ENCODE assay signal across 8 cellular contexts in the genomic region with DNA sequence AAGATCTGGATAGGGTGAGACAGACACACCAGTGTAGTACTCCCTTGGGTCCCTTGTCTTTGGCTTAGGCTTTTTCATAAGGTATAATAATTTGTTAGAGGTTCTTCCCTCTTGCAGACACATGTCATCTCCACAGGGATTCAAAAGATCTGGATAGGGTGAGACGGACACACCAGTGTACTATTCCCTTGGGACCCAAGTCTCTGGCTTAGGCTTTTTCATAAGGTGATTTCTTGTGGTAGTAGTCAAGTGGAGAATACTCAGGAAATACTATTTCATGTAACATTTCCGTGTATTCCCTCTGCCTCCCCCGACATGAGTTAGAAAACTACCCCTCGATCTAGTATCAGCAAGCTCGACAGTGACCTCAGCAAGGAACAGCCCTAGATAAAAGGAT. TPM values are rescaled to one million over a fixed set of nuclear protein-coding genes. Genes with fewer than 3 reads are reported as not detected.
A peak's percentile ranks its signal among the peaks of the same experiment; 100 is the strongest.
DNase-seq lines count a peak whose midpoint lies in the region; ATAC-seq and TF ChIP-seq lines count a peak whose summit lies in the region.

No MANE protein-coding gene starts in this region.

- POLR2A ChIA-PET in activated CD8-positive, alpha-beta T cell treated with anti-CD3 and anti-CD28 coated beads for 36 hours (lab: Charles Lee) = interaction anchor here (0.8 to 3.9 kb wide), 7 partner anchors 10 to 355 kb away, joined by 3 to 29 read pairs (median 6); partner anchors contain the start of gene MGA

- CTCF ChIA-PET in activated CD8-positive, alpha-beta T cell treated with anti-CD3 and anti-CD28 coated beads for 36 hours (lab: Charles Lee) = interaction anchor here (0.8 to 11.0 kb wide), 42 partner anchors 8 to 542 kb away, joined by 3 to 337 read pairs (median 6); partner anchors contain the start of genes CHP1, EHD4, ITPKA and JMJD7

- H3K4me3 Mint-ChIP-seq in T-helper 1 cell treated with Interleukin-12 subunit alpha and Interleukin-12 subunit beta and Interleukin-4 antibody, amounts not matched to agents 30 μg/mL and 1 μg/mL, for 36 hours = peak overlapping the region; percentile 94
- peak overlapping the region; percentile 91 for H3K4me3 Mint-ChIP-seq in activated CD8-positive, alpha-beta T cell treated with anti-CD3 and anti-CD28 coated beads for 36 hours
- H3K4me3 Mint-ChIP-seq in immature natural killer cell = peak overlapping the region; percentile 92 to 97 (median 95)

- no peaks in the 10 kb centered on the region for H3K9me3 Mint-ChIP-seq in T-helper 1 cell treated with Interleukin-12 subunit alpha and Interleukin-12 subunit beta and Interleukin-4 antibody, amounts not matched to agents 30 μg/mL and 1 μg/mL, for 36 hours
- no peaks in the 10 kb centered on the region for H3K9me3 Mint-ChIP-seq in activated CD8-positive, alpha-beta T cell treated with anti-CD3 and anti-CD28 coated beads for 36 hours
- no peaks in the 10 kb centered on the region for H3K9me3 Mint-ChIP-seq in immature natural killer cell

- H3K27ac ChIP-seq in temporal lobe (ENCODE audit: low read depth, low read length) = peak overlapping the region; percentile 51

- H3K27me3 Mint-ChIP-seq in T-helper 1 cell treated with Interleukin-12 subunit alpha and Interleukin-12 subunit beta and Interleukin-4 antibody, amounts not matched to agents 30 μg/mL and 1 μg/mL, for 36 hours (ENCODE audit: low read depth) = no peaks in the 10 kb centered on the region
- H3K27me3 Mint-ChIP-seq in activated CD8-positive, alpha-beta T cell treated with anti-CD3 and anti-CD28 coated beads for 36 hours = no peaks in the 10 kb centered on the region
- peaks cover 4 to 12% (median 5%) of the 10 kb centered on the region in 3 donors for H3K27me3 Mint-ChIP-seq in immature natural killer cell (ENCODE audit: low read depth in 3 of 3)

- DNase-seq in T-helper 1 cell (no peak), immature natural killer cell (no peak), NCI-H1092 treated with DMSO at 0.1 percent for 48 hours (lab: John Stamatoyannopoulos, UW) (no peak)
- DNase-seq in activated CD8-positive, alpha-beta T cell treated with anti-CD3 and anti-CD28 coated beads for 36 hours = no peak
- no peak for DNase-seq in activated CD4-positive, CD25-positive, alpha-beta regulatory T cell (lab: John Stamatoyannopoulos, UW)

- peaks cover 45% of the 10 kb centered on the region for H3K4me1 Mint-ChIP-seq in T-helper 1 cell treated with Interleukin-12 subunit alpha and Interleukin-12 subunit beta and Interleukin-4 antibody, amounts not matched to agents 30 μg/mL and 1 μg/mL, for 36 hours (ENCODE audit: low read depth)
- peaks cover 48% of the 10 kb centered on the region for H3K4me1 Mint-ChIP-seq in activated CD8-positive, alpha-beta T cell treated with anti-CD3 and anti-CD28 coated beads for 36 hours (ENCODE audit: low read depth)
- H3K4me1 Mint-ChIP-seq in immature natural killer cell = peaks cover 50 to 59% of the 10 kb centered on the region in 2 donors

- no peak for ATAC-seq in activated CD8-positive, alpha-beta T cell treated with anti-CD3 and anti-CD28 coated beads for 36 hours
- no peak for ATAC-seq in GM18907 (IDR thresholded peaks at IDR 0.05; ENCODE audit: unreplicated experiment)

- peak overlapping the region; percentile 93 for H3K27ac Mint-ChIP-seq in T-helper 1 cell treated with Interleukin-12 subunit alpha and Interleukin-12 subunit beta and Interleukin-4 antibody, amounts not matched to agents 30 μg/mL and 1 μg/mL, for 36 hours
- peak overlapping the region; percentile 92 for H3K27ac Mint-ChIP-seq in activated CD8-positive, alpha-beta T cell treated with anti-CD3 and anti-CD28 coated beads for 36 hours
- H3K27ac Mint-ChIP-seq in immature natural killer cell = peak overlapping the region; percentile 92 to 99 (median 96)

- no peak for TF ChIP-seq CTCF in activated CD8-positive, alpha-beta T cell treated with anti-CD3 and anti-CD28 coated beads for 36 hours (IDR thresholded peaks at IDR 0.05)

- intact Hi-C loops in activated CD8-positive, alpha-beta T cell treated with anti-CD3 and anti-CD28 coated beads for 36 hours (cut with micrococcal nuclease) = loop anchor here (2.0 kb wide), 1 partner anchor 131 kb away; no protein-coding TSS in a partner anchor

- H3K36me3 Mint-ChIP-seq in T-helper 1 cell treated with Interleukin-12 subunit alpha and Interleukin-12 subunit beta and Interleukin-4 antibody, amounts not matched to agents 30 μg/mL and 1 μg/mL, for 36 hours (ENCODE audit: low read depth) = peaks cover 9% of the 10 kb centered on the region
- H3K36me3 Mint-ChIP-seq in activated CD8-positive, alpha-beta T cell treated with anti-CD3 and anti-CD28 coated beads for 36 hours (ENCODE audit: low read depth) = no peaks in the 10 kb centered on the region
- H3K36me3 Mint-ChIP-seq in immature natural killer cell = peaks cover 0 to 6% (median 4%) of the 10 kb centered on the region in 3 donors

RNA-seq across cellular contexts. Expression of gene MAPKBP1, which starts 1.0 kb away (rescaled TPM):
- total RNA-seq in activated CD8-positive, alpha-beta T cell treated with anti-CD3 and anti-CD28 coated beads for 36 hours = 10 to 100 TPM; 16.6 to 17.2 TPM
- polyA plus RNA-seq in immature natural killer cell = 1 to 10 TPM; 1.8 to 7.2 (median 3.6) TPM
- total RNA-seq in temporal lobe = 34.7 TPM

RNA-seq across cellular contexts. Expression of gene JMJD7, which starts 54.6 kb away (rescaled TPM):
- total RNA-seq in activated CD8-positive, alpha-beta T cell treated with anti-CD3 and anti-CD28 coated beads for 36 hours = 10 to 100 TPM in 1 of 2 experiments, 1 to 10 TPM in 1; 8.2 to 13.2 TPM
- polyA plus RNA-seq in immature natural killer cell = 10 to 100 TPM; 20.6 to 57.4 (median 23.6) TPM
- 2.2 TPM for total RNA-seq in temporal lobe
